8 cellular contexts compared by ENCODE assay signal in the genomic region with DNA sequence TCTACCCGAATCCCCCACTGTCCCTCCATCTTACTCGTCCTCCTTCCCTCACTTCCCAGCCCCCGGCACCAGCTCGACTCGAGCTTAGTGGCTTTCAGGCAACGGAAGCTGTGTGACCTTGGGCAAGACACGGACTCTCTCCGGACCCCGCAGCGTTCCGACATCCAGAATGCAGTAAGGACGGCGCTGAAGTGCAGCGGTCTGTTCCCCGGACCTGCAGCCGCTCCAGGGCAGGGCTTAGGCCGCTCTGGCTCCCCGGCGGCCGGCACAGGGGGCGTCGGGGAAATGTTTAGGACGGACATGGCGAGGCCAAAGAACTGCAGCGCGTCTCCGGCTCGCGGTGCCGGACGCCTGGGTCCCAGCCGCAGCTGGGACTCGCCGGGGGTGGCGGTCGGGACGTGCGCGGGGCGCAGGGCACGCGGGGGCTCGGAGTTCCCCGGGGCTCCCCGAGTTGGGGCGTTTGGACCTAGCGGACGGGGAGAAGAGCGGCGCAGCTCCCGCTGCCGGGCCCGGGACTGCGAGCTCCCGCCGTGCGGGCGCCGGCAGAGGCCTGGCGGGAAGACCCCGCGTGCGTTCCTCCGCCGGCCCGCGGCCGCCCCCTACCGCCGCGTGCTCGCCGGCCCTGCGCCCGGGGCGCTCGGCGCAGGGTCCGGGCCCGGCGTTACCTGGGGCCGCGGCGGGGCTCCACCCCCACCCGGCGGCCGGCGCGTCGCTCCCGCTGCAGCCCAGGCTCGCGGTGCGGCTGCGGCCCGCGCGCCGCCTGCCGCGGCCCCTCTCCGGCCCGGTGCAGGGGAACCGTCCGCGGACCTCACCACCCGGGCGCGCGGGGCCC. TPM values are rescaled to one million over a fixed set of nuclear protein-coding genes. Genes with fewer than 3 reads are reported as not detected.
DNase-seq lines count a peak whose midpoint lies in the region; ATAC-seq, FAIRE-seq and TF ChIP-seq lines count a peak whose summit lies in the region.

No MANE protein-coding gene starts in this region.

- H3K9me3 ChIP-seq in naive thymus-derived CD4-positive, alpha-beta T cell (ENCODE audit: control insufficient read depth in 2 of 3, low read length in 3 of 3): no peaks in the 10 kb centered on the region

- H3K9me3 Mint-ChIP-seq in T-helper 2 cell treated with Interferon-gamma antibody and Interleukin-4, amounts not matched to agents 5 μg/mL and 100 μg/mL, for 36 hours: no peaks in the 10 kb centered on the region
- no peaks in the 10 kb centered on the region for H3K9me3 Mint-ChIP-seq in naive thymus-derived CD4-positive, alpha-beta T cell

- in situ Hi-C loops in Caki2 (cut with HindIII; ENCODE audit: low pct_unique_long_range_greater_than_20kb, low sequenced_read_pairs): no loop called here

- CTCF ChIA-PET in naive thymus-derived CD4-positive, alpha-beta T cell (lab: Charles Lee): interaction anchor here (0.7 to 2.7 kb wide), 14 partner anchors 9 to 126 kb away, joined by 3 to 15 read pairs (median 4); a partner anchor contains a TSS

- intact Hi-C loops in naive thymus-derived CD4-positive, alpha-beta T cell (cut with micrococcal nuclease): loop anchor here (1.0 to 5.0 kb wide), 8 partner anchors 8 to 154 kb away; a partner anchor contains a TSS

- peak overlapping the region; percentile 93 for H3K27ac Mint-ChIP-seq in T-helper 2 cell treated with Interferon-gamma antibody and Interleukin-4, amounts not matched to agents 5 μg/mL and 100 μg/mL, for 36 hours
- peak overlapping the region; percentile 93 to 100 (median 99) for H3K27ac Mint-ChIP-seq in naive thymus-derived CD4-positive, alpha-beta T cell

- peaks cover 5% of the 10 kb centered on the region for H3K36me3 Mint-ChIP-seq in T-helper 2 cell treated with Interferon-gamma antibody and Interleukin-4, amounts not matched to agents 5 μg/mL and 100 μg/mL, for 36 hours (ENCODE audit: low read depth)
- H3K36me3 Mint-ChIP-seq in naive thymus-derived CD4-positive, alpha-beta T cell: peaks cover 0 to 7% (median 0%) of the 10 kb centered on the region in 5 donors

- peak overlapping the region; percentile 83 for H3K4me3 Mint-ChIP-seq in T-helper 2 cell treated with Interferon-gamma antibody and Interleukin-4, amounts not matched to agents 5 μg/mL and 100 μg/mL, for 36 hours
- peak overlapping the region; percentile 90 to 97 (median 93) for H3K4me3 Mint-ChIP-seq in naive thymus-derived CD4-positive, alpha-beta T cell

- H3K4me1 ChIP-seq in naive thymus-derived CD4-positive, alpha-beta T cell (ENCODE audit: control insufficient read depth in 2 of 2, insufficient read depth in 2 of 2, low read length in 2 of 2): peaks cover 50 to 58% of the 10 kb centered on the region in 2 donors

- H3K4me3 ChIP-seq in epithelial cell of esophagus (ENCODE audit: low read length): peak overlapping the region; percentile 64
- H3K4me3 ChIP-seq in naive thymus-derived CD4-positive, alpha-beta T cell (ENCODE audit: low read length): peak overlapping the region; percentile 86

- peak overlapping the region; percentile 88 for H3K27ac ChIP-seq in naive thymus-derived CD4-positive, alpha-beta T cell (ENCODE audit: low read depth, low read length)

- H3K27me3 Mint-ChIP-seq in T-helper 2 cell treated with Interferon-gamma antibody and Interleukin-4, amounts not matched to agents 5 μg/mL and 100 μg/mL, for 36 hours (ENCODE audit: low read depth): no peaks in the 10 kb centered on the region
- no peaks in the 10 kb centered on the region for H3K27me3 Mint-ChIP-seq in naive thymus-derived CD4-positive, alpha-beta T cell

- DNase-seq in Caki2 (ENCODE audit: low read depth): peak; percentile 38
- no peak for DNase-seq in T-helper 2 cell treated with Interferon-gamma antibody and Interleukin-4, amounts not matched to agents 5 μg/mL and 100 μg/mL, for 36 hours (ENCODE audit: low spot score)
- no peak for DNase-seq in epithelial cell of esophagus (ENCODE audit: low read depth)
- peak in 2 of 9 donors; percentile 30 to 52 for DNase-seq in naive thymus-derived CD4-positive, alpha-beta T cell
- no peak for DNase-seq in GM19239 (ENCODE audit: insufficient read length, low spot score)
- DNase-seq in epidermal melanocyte (ENCODE audit: insufficient read length, low spot score): no peak

- no peaks in the 10 kb centered on the region for H3K36me3 ChIP-seq in naive thymus-derived CD4-positive, alpha-beta T cell (ENCODE audit: control insufficient read depth in 2 of 3, insufficient read depth in 3 of 3, low read length in 3 of 3)

- peak; percentile 43 for ATAC-seq in GM19035 (IDR thresholded peaks at IDR 0.05; ENCODE audit: unreplicated experiment)
- peak; percentile 38 for ATAC-seq in HG03159 (IDR thresholded peaks at IDR 0.05; ENCODE audit: unreplicated experiment)
- peak; percentile 44 for ATAC-seq in naive thymus-derived CD4-positive, alpha-beta T cell

- no peaks in the 10 kb centered on the region for H3K27me3 ChIP-seq in naive thymus-derived CD4-positive, alpha-beta T cell (ENCODE audit: control insufficient read depth in 2 of 2, insufficient read depth in 2 of 2, low read length in 2 of 2)

- POLR2A ChIA-PET in naive thymus-derived CD4-positive, alpha-beta T cell (lab: Charles Lee): interaction anchor here (0.6 to 11.7 kb wide), 18 partner anchors 10 to 181 kb away, joined by 3 to 251 read pairs (median 4); a partner anchor contains a TSS

- no peak for FAIRE-seq in GM19239 (lab: Jason Lieb, UNC)

- peaks cover 50% of the 10 kb centered on the region for H3K4me1 Mint-ChIP-seq in T-helper 2 cell treated with Interferon-gamma antibody and Interleukin-4, amounts not matched to agents 5 μg/mL and 100 μg/mL, for 36 hours (ENCODE audit: low read depth)
- peaks cover 49 to 82% (median 74%) of the 10 kb centered on the region in 7 donors for H3K4me1 Mint-ChIP-seq in naive thymus-derived CD4-positive, alpha-beta T cell

- no peak for TF ChIP-seq CTCF in epithelial cell of esophagus (IDR thresholded peaks at IDR 0.05; ENCODE audit: insufficient read depth, low read depth, low read length, missing control alignments)

RNA-seq across cellular contexts. Expression of a gene that starts 5.6 kb away (rescaled TPM):
- total RNA-seq in Caki2 (2014; rRNA removed; shearing (Covaris generic); ENCODE audit: low replicate concordance): 2.0 and 18.7 TPM in 2 replicates
- 100 to 1,000 TPM; 145 to 305 (median 280) TPM for total RNA-seq in naive thymus-derived CD4-positive, alpha-beta T cell
- 1 to 10 TPM; 3.3 to 5.0 TPM for polyA plus RNA-seq in naive thymus-derived CD4-positive, alpha-beta T cell

RNA-seq across cellular contexts. Expression of a gene that starts 6.3 kb away (rescaled TPM):
- 0.23 and 1.2 TPM in 2 replicates for total RNA-seq in Caki2 (2014; rRNA removed; shearing (Covaris generic); ENCODE audit: low replicate concordance)
- total RNA-seq in naive thymus-derived CD4-positive, alpha-beta T cell: 1 to 10 TPM; 1.0 to 3.3 (median 2.5) TPM
- not detected for polyA plus RNA-seq in naive thymus-derived CD4-positive, alpha-beta T cell
